Comparison of ENCODE assay signal across 8 cellular contexts in the genomic region with DNA sequence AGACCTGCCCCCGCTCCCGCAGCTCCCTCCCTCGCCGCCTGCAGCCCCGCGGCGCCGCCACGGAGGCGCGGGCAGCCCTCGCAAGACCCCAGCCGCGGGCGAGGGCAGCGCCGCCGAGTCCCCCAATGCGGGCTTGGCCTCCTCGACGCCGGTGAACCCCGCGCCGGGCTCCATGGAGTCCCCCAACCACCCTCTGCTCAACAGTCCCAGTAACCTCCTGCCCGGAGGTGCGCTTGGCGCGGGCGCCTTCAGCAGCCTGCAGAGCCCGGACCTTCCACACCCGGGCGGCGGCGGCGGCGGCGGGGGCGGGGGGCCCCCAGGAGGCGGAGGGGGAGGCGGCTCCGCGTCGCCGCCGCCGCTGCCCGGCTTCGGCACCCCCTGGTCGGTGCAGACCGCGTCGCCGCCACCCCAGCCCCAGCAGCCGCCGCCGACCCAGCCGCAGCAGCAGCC. TPM values are rescaled to one million over a fixed set of nuclear protein-coding genes. Genes with fewer than 3 reads are reported as not detected.
A peak's percentile ranks its signal among the peaks of the same experiment; 100 is the strongest.
DNase-seq lines count a peak whose midpoint lies in the region; ATAC-seq lines count a peak whose summit lies in the region.

No MANE protein-coding gene starts in this region.

- no peaks in the 10 kb centered on the region for H3K27me3 ChIP-seq in ACC112 (ENCODE audit: insufficient read depth, low read length)

- H3K4me3 ChIP-seq in ACC112 (ENCODE audit: low read depth, low read length) = peak overlapping the region; percentile 86
- H3K4me3 ChIP-seq in mesodermal cell (ENCODE audit: extremely low read depth, insufficient read depth, low read length, poor library complexity, severe bottlenecking) = peak overlapping the region; percentile 89

- peak; percentile 35 to 41 for DNase-seq in activated CD4-positive, alpha-beta T cell treated with anti-CD3 and anti-CD28 coated beads for 24 hours (ENCODE audit: low read depth in 2 of 2)
- DNase-seq in ecto neural progenitor cell (ENCODE audit: low spot score) = peak; percentile 74
- peak; percentile 33 to 55 for DNase-seq in stimulated activated CD8-positive, alpha-beta memory T cell treated with anti-CD3 and anti-CD28 coated beads, Interleukin-2, amount 100 ng/mL, for 48 hours (ENCODE audit: low read depth in 2 of 2)
- DNase-seq in NCI-H2171 (lab: John Stamatoyannopoulos, UW) = no peak

- no peak overlapping the region for H2AFZ ChIP-seq in ACC112 (ENCODE audit: low read length, unreplicated experiment)

- H3K4me1 ChIP-seq in ACC112 (ENCODE audit: control insufficient read depth, insufficient read depth, low read length, unreplicated experiment) (peaks cover 21% of the 10 kb centered on the region), mesodermal cell (ENCODE audit: control insufficient read depth, insufficient read depth, low read length, poor library complexity, severe bottlenecking) (peaks cover 6% of the 10 kb centered on the region)

- no peaks in the 10 kb centered on the region for H3K9me3 ChIP-seq in mesodermal cell (ENCODE audit: control insufficient read depth, low read length)

- peaks cover 10% of the 10 kb centered on the region; the same call in 1 of the 2 replicates for H3K36me3 ChIP-seq in ACC112 (ENCODE audit: insufficient read depth, low read length)
- no peaks in the 10 kb centered on the region for H3K36me3 ChIP-seq in mesodermal cell (ENCODE audit: control insufficient read depth, insufficient read depth, low read length)

- peaks cover 52% of the 10 kb centered on the region for H3K79me2 ChIP-seq in ACC112 (ENCODE audit: control insufficient read depth, insufficient read depth, low read length, unreplicated experiment)

- 0% methylated on average over 33 to 46 of the region's 58 CpGs for WGBS in mesodermal cell (ENCODE audit: insufficient coverage in 2 of 2), 2 experiments

- ATAC-seq in GM19023 (IDR thresholded peaks at IDR 0.05; ENCODE audit: unreplicated experiment) (peak; percentile 6), HG03460 (IDR thresholded peaks at IDR 0.05; ENCODE audit: unreplicated experiment) (peak; percentile 7)

- H3K27ac ChIP-seq in ACC112 (ENCODE audit: low read depth, low read length) (peak overlapping the region; percentile 97), mesodermal cell (ENCODE audit: low read depth, low read length, severe bottlenecking) (peak overlapping the region; percentile 91)

RNA-seq across cellular contexts. Expression of a gene that starts 1.2 kb away (rescaled TPM):
- 5.6 TPM for polyA plus RNA-seq in mesodermal cell (2013, experiment 1 of 2)
- polyA plus RNA-seq in mesodermal cell (2013, experiment 2 of 2) = 4.5 TPM
